In the genomic region with DNA sequence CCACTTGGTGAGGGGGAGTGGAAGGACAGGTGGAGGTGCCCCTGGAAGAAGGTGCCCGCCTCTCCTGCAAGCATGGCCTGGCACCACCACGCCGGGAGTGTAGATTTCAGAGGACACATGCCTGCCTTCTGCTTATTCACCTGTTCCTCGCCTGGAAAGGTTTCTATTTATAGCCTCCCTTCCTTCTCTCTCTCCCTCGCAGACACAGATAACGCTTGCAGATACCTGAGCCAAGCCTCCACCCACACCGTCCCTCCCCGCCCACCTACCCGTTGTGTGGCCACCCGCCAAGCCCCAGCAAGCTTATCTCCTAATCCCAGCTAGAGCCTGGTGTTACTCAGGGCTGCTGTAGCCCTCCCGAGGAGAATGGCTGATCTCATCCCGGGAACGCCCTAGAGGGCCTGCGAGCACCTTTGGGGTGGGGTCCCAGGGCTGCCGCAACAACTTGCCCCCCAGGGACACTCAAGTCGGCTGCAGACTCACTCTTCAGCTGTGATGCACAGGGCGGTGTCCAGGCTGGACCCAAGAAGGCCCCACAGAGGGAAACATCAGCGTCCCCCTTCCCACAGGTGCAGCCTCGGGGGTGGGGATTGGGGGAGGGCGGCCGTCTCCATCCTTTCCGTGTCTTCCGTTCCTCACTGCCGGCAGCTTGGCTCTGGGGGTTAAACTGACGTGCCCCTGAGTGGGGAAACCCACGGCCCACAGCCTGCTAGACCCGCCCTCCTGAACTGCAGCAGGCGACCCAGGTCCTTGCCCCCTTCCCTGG, we compare ENCODE assay signal across 1 cellular context.
TF ChIP-seq lines count a peak whose summit lies in the region.

No MANE protein-coding gene starts in this region.

TF ChIP-seq in K562, 482 proteins besides CTCF, POLR2A, EP300 and RAD21 (continued from another document and continues in another):
- TF ChIP-seq, protein P1, sequence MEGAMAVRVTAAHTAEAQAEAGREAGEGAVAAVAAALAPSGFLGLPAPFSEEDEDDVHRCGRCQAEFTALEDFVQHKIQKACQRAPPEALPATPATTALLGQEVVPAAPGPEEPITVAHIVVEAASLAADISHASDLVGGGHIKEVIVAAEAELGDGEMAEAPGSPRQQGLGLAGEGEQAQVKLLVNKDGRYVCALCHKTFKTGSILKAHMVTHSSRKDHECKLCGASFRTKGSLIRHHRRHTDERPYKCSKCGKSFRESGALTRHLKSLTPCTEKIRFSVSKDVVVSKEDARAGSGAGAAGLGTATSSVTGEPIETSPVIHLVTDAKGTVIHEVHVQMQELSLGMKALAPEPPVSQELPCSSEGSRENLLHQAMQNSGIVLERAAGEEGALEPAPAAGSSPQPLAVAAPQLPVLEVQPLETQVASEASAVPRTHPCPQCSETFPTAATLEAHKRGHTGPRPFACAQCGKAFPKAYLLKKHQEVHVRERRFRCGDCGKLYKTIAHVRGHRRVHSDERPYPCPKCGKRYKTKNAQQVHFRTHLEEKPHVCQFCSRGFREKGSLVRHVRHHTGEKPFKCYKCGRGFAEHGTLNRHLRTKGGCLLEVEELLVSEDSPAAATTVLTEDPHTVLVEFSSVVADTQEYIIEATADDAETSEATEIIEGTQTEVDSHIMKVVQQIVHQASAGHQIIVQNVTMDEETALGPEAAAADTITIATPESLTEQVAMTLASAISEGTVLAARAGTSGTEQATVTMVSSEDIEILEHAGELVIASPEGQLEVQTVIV (CRISPR knock-in tag; IDR thresholded peaks at IDR 0.05; ENCODE audit: borderline replicate concordance): no peak
- TF ChIP-seq CHD1 (IDR thresholded peaks at IDR 0.05; ENCODE audit: low read length) (no peak), MAX (CRISPR knock-in tag; IDR thresholded peaks at IDR 0.05) (peak; percentile 40; the same call in 1 of the 2 replicates), GTF2B (IDR thresholded peaks at IDR 0.05; ENCODE audit: extremely low read depth, insufficient read length) (no peak), ZNF282 (CRISPR knock-in tag; IDR thresholded peaks at IDR 0.05) (no peak), JUNB (CRISPR knock-in tag; conservative IDR thresholded peaks at IDR 0.05) (no peak), GTF2F1 (IDR thresholded peaks at IDR 0.05; ENCODE audit: low read depth, low read length) (0 out of 2 replicates have a peak, but pooled peaks have one; percentile 57), HINFP (tag; conservative IDR thresholded peaks at IDR 0.05; ENCODE audit: low read depth) (no peak), NFYB (IDR thresholded peaks at IDR 0.05; ENCODE audit: extremely low read depth, insufficient read length) (no peak), KLF10 (CRISPR knock-in tag; IDR thresholded peaks at IDR 0.05) (no peak), RCOR1 (IDR thresholded peaks at IDR 0.05; ENCODE audit: borderline replicate concordance in 1 of 2, low read depth in 2 of 2, low read length in 2 of 2) (peak; percentile 69 to 95; a peak in 3 of 4 replicates), RHOXF2B (CRISPR knock-in tag; conservative IDR thresholded peaks at IDR 0.05) (no peak), ZNF76 (CRISPR knock-in tag; IDR thresholded peaks at IDR 0.05; ENCODE audit: borderline replicate concordance) (no peak), MCM7 (IDR thresholded peaks at IDR 0.05) (no peak), CHD4 (IDR thresholded peaks at IDR 0.05; ENCODE audit: insufficient read depth, insufficient replicate concordance, low read depth, low read length, poor library complexity, severe bottlenecking) (no peak), SIRT6 (IDR thresholded peaks at IDR 0.05; ENCODE audit: low read depth, low read length) (no peak), HMG20B (CRISPR knock-in tag; IDR thresholded peaks at IDR 0.05) (no peak), EZH2 (IDR thresholded peaks at IDR 0.05; ENCODE audit: borderline replicate concordance, low read depth, low read length) (no peak), NFE2 (IDR thresholded peaks at IDR 0.05; ENCODE audit: low read depth) (peak; percentile 73), ZNF740 (CRISPR knock-in tag; IDR thresholded peaks at IDR 0.05) (no peak), ZNF740 (tag; IDR thresholded peaks at IDR 0.05) (no peak), SRSF3 (IDR thresholded peaks at IDR 0.05; ENCODE audit: insufficient read depth, low read length) (no peak), THRA (IDR thresholded peaks at IDR 0.05) (no peak), PTBP1 (IDR thresholded peaks at IDR 0.05; ENCODE audit: low read depth, low read length) (0 out of 2 replicates have a peak, but pooled peaks have one; percentile 3), MEF2A (IDR thresholded peaks at IDR 0.05; ENCODE audit: control insufficient read depth, low read depth, low read length) (peak; percentile 99), KLF16 (IDR thresholded peaks at IDR 0.05) (peak; percentile 92), MECOM (CRISPR knock-in tag; IDR thresholded peaks at IDR 0.05) (peak; percentile 80; the same call in 1 of the 2 replicates), NR1H2 (CRISPR knock-in tag; IDR thresholded peaks at IDR 0.05) (no peak), HOXB6 (CRISPR knock-in tag; IDR thresholded peaks at IDR 0.05; ENCODE audit: borderline replicate concordance) (no peak), FOXK1 (CRISPR knock-in tag; IDR thresholded peaks at IDR 0.05; ENCODE audit: borderline replicate concordance) (no peak), ZNF212 (CRISPR knock-in tag; IDR thresholded peaks at IDR 0.05) (no peak), ZNF146 (CRISPR knock-in tag; IDR thresholded peaks at IDR 0.05; ENCODE audit: unreplicated experiment) (no peak), ARNT (IDR thresholded peaks at IDR 0.05) (peak; percentile 33 to 90; a peak in 2 of 4 replicates), NR2C1 (IDR thresholded peaks at IDR 0.05) (no peak), NR2C1 (tag; IDR thresholded peaks at IDR 0.05) (no peak; the same call in 1 of the 2 replicates), CEBPZ (IDR thresholded peaks at IDR 0.05; ENCODE audit: borderline replicate concordance, low read depth, low read length) (0 out of 2 replicates have a peak, but pooled peaks have one; percentile 13), MAZ (CRISPR knock-in tag; conservative IDR thresholded peaks at IDR 0.05 in 1 of 2, IDR thresholded peaks at IDR 0.05 in 1 of 2) (peak; percentile 63 to 77; a peak in 2 of 4 replicates), STAT6 (CRISPR knock-in tag; IDR thresholded peaks at IDR 0.05) (no peak), SP2 (IDR thresholded peaks at IDR 0.05; ENCODE audit: extremely low read depth, low read depth, low read length, poor library complexity, severe bottlenecking) (no peak), ZNF449 (CRISPR knock-in tag; IDR thresholded peaks at IDR 0.05) (no peak)
- TF ChIP-seq, protein P2, sequence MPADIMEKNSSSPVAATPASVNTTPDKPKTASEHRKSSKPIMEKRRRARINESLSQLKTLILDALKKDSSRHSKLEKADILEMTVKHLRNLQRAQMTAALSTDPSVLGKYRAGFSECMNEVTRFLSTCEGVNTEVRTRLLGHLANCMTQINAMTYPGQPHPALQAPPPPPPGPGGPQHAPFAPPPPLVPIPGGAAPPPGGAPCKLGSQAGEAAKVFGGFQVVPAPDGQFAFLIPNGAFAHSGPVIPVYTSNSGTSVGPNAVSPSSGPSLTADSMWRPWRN (IDR thresholded peaks at IDR 0.05; ENCODE audit: low read depth): peak; percentile 80
